In the genomic region with DNA sequence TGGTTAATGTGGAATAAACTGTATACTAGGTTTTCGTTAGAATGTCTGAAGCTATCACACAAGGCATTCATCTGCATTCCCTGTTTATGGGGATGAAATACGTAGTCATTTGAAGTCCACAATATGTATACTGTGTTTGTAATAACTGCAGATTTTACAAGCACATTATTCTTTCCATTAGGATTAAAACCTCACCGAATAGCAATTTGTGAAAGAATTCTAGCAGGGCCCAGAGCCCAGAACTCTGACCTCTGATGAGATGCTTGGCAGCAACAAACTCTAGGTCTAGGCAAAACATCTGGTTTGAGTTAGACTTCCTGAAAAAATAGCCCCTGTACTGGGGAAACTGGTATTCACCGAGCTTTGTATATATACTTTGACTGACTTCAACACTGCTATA, we compare ENCODE assay signal across 19 cellular contexts.
A peak's percentile ranks its signal among the peaks of the same experiment; 100 is the strongest.
DNase-seq lines count a peak whose midpoint lies in the region; ATAC-seq, FAIRE-seq and TF ChIP-seq lines count a peak whose summit lies in the region.
"Had no signal": no experiment of that assay in that cellular context is flagged by ENCODE, and none has a peak within 500 bp of the region (broad histone marks: within the 10 kb centered on the region; RNA-seq: fewer than 3 reads in every experiment).

No MANE protein-coding gene starts in this region.

- peak overlapping the region; percentile 87 for H3K27ac Mint-ChIP-seq in osteocyte (ENCODE audit: unreplicated experiment)
- no peak overlapping the region for H3K27ac Mint-ChIP-seq in activated CD8-positive, alpha-beta memory T cell treated with anti-CD3 and anti-CD28 coated beads, Interleukin-2, amount 10 ng/mL, durations not matched to agents 7 days and 5 days
- H3K27ac Mint-ChIP-seq: activated CD4-positive, alpha-beta T cell treated with anti-CD3 and anti-CD28 coated beads for 36 hours; endodermal cell; nephron progenitor cell had no signal

- no peaks in the 10 kb centered on the region for H3K9me3 Mint-ChIP-seq in osteocyte (ENCODE audit: unreplicated experiment)
- no peaks in the 10 kb centered on the region for H3K9me3 Mint-ChIP-seq in activated CD8-positive, alpha-beta memory T cell treated with anti-CD3 and anti-CD28 coated beads, Interleukin-2, amount 10 ng/mL, durations not matched to agents 7 days and 5 days (ENCODE audit: low read depth)
- H3K9me3 Mint-ChIP-seq: endodermal cell had no signal

- CTCF ChIA-PET in PC-9 (lab: Charles Lee) = no interaction called here
- CTCF ChIA-PET in activated CD8-positive, alpha-beta memory T cell treated with anti-CD3 and anti-CD28 coated beads, Interleukin-2, amount 10 ng/mL, durations not matched to agents 7 days and 5 days (lab: Charles Lee) = interaction anchor here (0.6 to 0.7 kb wide), 2 partner anchors 128 to 1393 kb away, joined by 3 read pairs; no protein-coding TSS in a partner anchor

- H3K4me1 ChIP-seq in PC-9 (replicated peaks; ENCODE audit: insufficient read depth) = peaks cover under 1% of the 10 kb centered on the region; the same call in 1 of the 2 replicates
- no peaks in the 10 kb centered on the region for H3K4me1 ChIP-seq in small intestine (ENCODE audit: control insufficient read depth in 2 of 2, insufficient read depth in 1 of 2, low read depth in 1 of 2, low read length in 1 of 2)
- H3K4me1 ChIP-seq: BLaER1 had no signal

- peaks cover 72% of the 10 kb centered on the region for H3K4me1 Mint-ChIP-seq in osteocyte (ENCODE audit: unreplicated experiment)
- no peaks in the 10 kb centered on the region for H3K4me1 Mint-ChIP-seq in activated CD8-positive, alpha-beta memory T cell treated with anti-CD3 and anti-CD28 coated beads, Interleukin-2, amount 10 ng/mL, durations not matched to agents 7 days and 5 days
- H3K4me1 Mint-ChIP-seq: activated CD4-positive, alpha-beta T cell treated with anti-CD3 and anti-CD28 coated beads for 36 hours had no signal

- H3K27me3 ChIP-seq in PC-9 (ENCODE audit: insufficient read depth, low read depth) (no peaks in the 10 kb centered on the region), small intestine (ENCODE audit: control insufficient read depth in 2 of 2, insufficient read depth in 2 of 2, low read length in 2 of 2) (no peaks in the 10 kb centered on the region)
- H3K27me3 ChIP-seq: BLaER1 had no signal

- H3K79me2 ChIP-seq in PC-9 (ENCODE audit: low read depth) = no peaks in the 10 kb centered on the region

- no peaks in the 10 kb centered on the region for H3K27me3 Mint-ChIP-seq in osteocyte (ENCODE audit: unreplicated experiment)
- H3K27me3 Mint-ChIP-seq in activated CD8-positive, alpha-beta memory T cell treated with anti-CD3 and anti-CD28 coated beads, Interleukin-2, amount 10 ng/mL, durations not matched to agents 7 days and 5 days = no peaks in the 10 kb centered on the region
- H3K27me3 Mint-ChIP-seq: activated CD4-positive, alpha-beta T cell treated with anti-CD3 and anti-CD28 coated beads for 36 hours had no signal

- no peak for ATAC-seq in activated CD8-positive, alpha-beta memory T cell treated with anti-CD3 and anti-CD28 coated beads, Interleukin-2, amount 10 ng/mL, durations not matched to agents 7 days and 5 days
- ATAC-seq: activated CD4-positive, alpha-beta T cell treated with anti-CD3 and anti-CD28 coated beads for 36 hours; Panc1 had no signal

- no peak overlapping the region for H3K27ac ChIP-seq in PC-9
- no peak overlapping the region for H3K27ac ChIP-seq in small intestine (ENCODE audit: low read depth in 1 of 2, low read length in 1 of 2)
- H3K27ac ChIP-seq: BLaER1, skin epidermis had no signal

- intact Hi-C loops in PC-9 (cut with micrococcal nuclease; ENCODE audit: unreplicated experiment) = no loop called here

- POLR2A ChIA-PET in PC-9 (lab: Charles Lee; ENCODE audit: unreplicated experiment) = interaction anchor here (0.6 kb wide), 1 partner anchor 257 kb away, joined by 14 read pairs; no protein-coding TSS in a partner anchor

- H3K9me2 ChIP-seq in PC-9 (ENCODE audit: insufficient read depth) = no peaks in the 10 kb centered on the region

- no peak overlapping the region for H3K4me3 Mint-ChIP-seq in osteocyte (ENCODE audit: unreplicated experiment)
- no peak overlapping the region for H3K4me3 Mint-ChIP-seq in activated CD8-positive, alpha-beta memory T cell treated with anti-CD3 and anti-CD28 coated beads, Interleukin-2, amount 10 ng/mL, durations not matched to agents 7 days and 5 days
- H3K4me3 Mint-ChIP-seq: activated CD4-positive, alpha-beta T cell treated with anti-CD3 and anti-CD28 coated beads for 36 hours; endodermal cell; nephron progenitor cell had no signal

- FAIRE-seq in small intestine (lab: Jason Lieb, UNC) = no peak

- no peaks in the 10 kb centered on the region for H3K36me3 ChIP-seq in PC-9 (ENCODE audit: low read depth)
- no peaks in the 10 kb centered on the region for H3K36me3 ChIP-seq in small intestine (ENCODE audit: control insufficient read depth in 2 of 2, insufficient read depth in 2 of 2, low read length in 2 of 2)
- H3K36me3 ChIP-seq: BLaER1 had no signal

- no peak overlapping the region for H3K4me3 ChIP-seq in PC-9
- H3K4me3 ChIP-seq in small intestine (ENCODE audit: low read depth in 1 of 2, low read length in 2 of 2) = no peak overlapping the region
- H3K4me3 ChIP-seq: BLaER1, skin epidermis had no signal

- TF ChIP-seq CTCF in osteocyte (IDR thresholded peaks at IDR 0.05) = no peak
- TF ChIP-seq CTCF in PC-9 (conservative IDR thresholded peaks at IDR 0.05) = no peak

- no peaks in the 10 kb centered on the region for H3K9me3 ChIP-seq in PC-9 (ENCODE audit: insufficient read depth, low read depth)
- H3K9me3 ChIP-seq in small intestine (ENCODE audit: control insufficient read depth, low read depth) = no peaks in the 10 kb centered on the region
- H3K9me3 ChIP-seq: BLaER1 had no signal

- peaks cover 2% of the 10 kb centered on the region for H3K36me3 Mint-ChIP-seq in osteocyte (ENCODE audit: unreplicated experiment)
- no peaks in the 10 kb centered on the region for H3K36me3 Mint-ChIP-seq in activated CD8-positive, alpha-beta memory T cell treated with anti-CD3 and anti-CD28 coated beads, Interleukin-2, amount 10 ng/mL, durations not matched to agents 7 days and 5 days

- no peak overlapping the region for H2AFZ ChIP-seq in PC-9

- no peaks in the 10 kb centered on the region for H4K20me1 ChIP-seq in PC-9 (ENCODE audit: insufficient read depth)
- H4K20me1 ChIP-seq: BLaER1 had no signal

- WGBS in small intestine, 3 donors = 65 to 92% (median 89%) methylated on average over 4 of the region's 4 CpGs

- H3F3A ChIP-seq in PC-9 (ENCODE audit: insufficient read depth, low read depth) = peaks cover 7% of the 10 kb centered on the region

- no peak overlapping the region for H3K4me2 ChIP-seq in PC-9
- H3K4me2 ChIP-seq: BLaER1 had no signal

- DNase-seq in AG08396 (ENCODE audit: low spot score) (peak; percentile 56), M059J (ENCODE audit: low read depth) (peak; percentile 40), fibroblast of gingiva (ENCODE audit: low read depth) (peak; percentile 92), osteocyte (ENCODE audit: extremely low spot score, unreplicated experiment) (no peak), PC-9 (no peak), small intestine (no peak), cerebellum (ENCODE audit: low spot score) (no peak)
- no peak for DNase-seq in activated CD8-positive, alpha-beta memory T cell treated with anti-CD3 and anti-CD28 coated beads, Interleukin-2, amount 10 ng/mL, durations not matched to agents 7 days and 5 days
- DNase-seq: activated CD4-positive, alpha-beta T cell treated with anti-CD3 and anti-CD28 coated beads for 36 hours; activated T-cell treated with anti-CD3 and anti-CD28 coated beads, Interleukin-2, amount 50 U/mL, for 1 hour; DMS79 treated with DMSO at 0.1 percent for 48 hours; endodermal cell; hypothalamus; NCI-H1417 treated with DMSO at 0.1 percent for 48 hours; nephron progenitor cell; T-helper 2 cell had no signal

- no TSS peak for BruUV-seq in PC-9 (replicated peaks; lab: Mats Ljungman, UMichigan)

Comparison
In these comparisons a context has a peak if more than half of its experiments do, and no peak if none do; other contexts are left out.
1. DNase-seq: peak in AG08396 (single experiment), M059J (single experiment) and fibroblast of gingiva (single experiment); none in osteocyte (single experiment), PC-9 (0 of 2), activated CD8-positive, alpha-beta memory T cell treated with anti-CD3 and anti-CD28 coated beads, Interleukin-2, amount 10 ng/mL, durations not matched to agents 7 days and 5 days (single experiment), small intestine (single experiment) and cerebellum (single experiment).